Comparison of ENCODE assay signal across 8 cellular contexts in the genomic region with DNA sequence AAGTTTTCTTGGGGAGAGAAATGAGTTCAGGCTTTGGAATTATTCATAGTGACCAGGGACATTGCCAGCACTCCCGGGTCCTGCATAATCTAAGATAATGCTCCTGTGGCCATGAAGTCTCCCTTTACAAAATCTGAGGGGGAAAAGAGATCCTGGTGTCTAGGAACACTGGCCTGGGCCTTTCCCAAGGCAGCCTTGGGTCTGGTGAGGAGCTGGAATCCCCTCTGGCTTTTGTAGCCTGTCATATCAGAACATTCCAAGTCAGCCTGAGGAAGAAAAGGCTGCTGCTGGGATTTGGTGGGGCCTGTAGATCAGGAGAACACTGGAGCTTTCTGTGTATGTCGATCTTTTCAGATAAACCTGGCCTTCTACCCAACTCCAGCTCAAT. TPM values are rescaled to one million over a fixed set of nuclear protein-coding genes. Genes with fewer than 3 reads are reported as not detected.
DNase-seq lines count a peak whose midpoint lies in the region; TF ChIP-seq lines count a peak whose summit lies in the region.

No MANE protein-coding gene starts in this region.

- peaks cover 45% of the 10 kb centered on the region for H3F3A ChIP-seq in GM23248 (ENCODE audit: insufficient read depth)

- H3K4me1 ChIP-seq in GM23248 (ENCODE audit: insufficient read depth) (peaks cover 34% of the 10 kb centered on the region), skeletal muscle tissue (ENCODE audit: control insufficient read depth in 3 of 3, insufficient read depth in 3 of 3, low read length in 3 of 3) (peaks cover 44 to 45% (median 44%) of the 10 kb centered on the region in 3 donors)

- H3K79me2 ChIP-seq in GM23248 (ENCODE audit: insufficient read depth): peaks cover 28% of the 10 kb centered on the region

- peaks cover 8% of the 10 kb centered on the region; the same call in 1 of the 2 replicates for H4K20me1 ChIP-seq in GM23248 (ENCODE audit: insufficient read depth)

- H3K9ac ChIP-seq in GM23248 (peak overlapping the region; percentile 83), SK-N-MC (ENCODE audit: insufficient read length) (peak overlapping the region; percentile 86), skeletal muscle tissue (ENCODE audit: low read depth in 1 of 3, low read length in 3 of 3) (peak overlapping the region; percentile 46 to 99 (median 90))

- H3K27ac ChIP-seq in GM23248 (peak overlapping the region; percentile 91), SK-N-MC (peak overlapping the region; percentile 97), skeletal muscle tissue (ENCODE audit: low read depth, low read length) (peak overlapping the region; percentile 96)

- H3K4me3 ChIP-seq in GM23248 (peak overlapping the region; percentile 83), SK-N-MC (peak overlapping the region; percentile 75), fibroblast of villous mesenchyme (ENCODE audit: low read depth, low read length) (no peak overlapping the region), skeletal muscle tissue (ENCODE audit: low read length in 3 of 3) (peak overlapping the region in 2 of 3 donors; percentile 17 to 95)

- H2AFZ ChIP-seq in GM23248: peak overlapping the region; percentile 97

- H3K27me3 ChIP-seq in GM23248 (replicated peaks; ENCODE audit: insufficient read depth) (no peaks in the 10 kb centered on the region), skeletal muscle tissue (ENCODE audit: control insufficient read depth in 3 of 3, insufficient read depth in 3 of 3, low read length in 3 of 3) (no peaks in the 10 kb centered on the region)

- no peak for TF ChIP-seq CTCF in fibroblast of villous mesenchyme (IDR thresholded peaks at IDR 0.05; ENCODE audit: insufficient read depth, low read depth, low read length)

- in situ Hi-C loops in GM23248 (cut with MboI): loop anchor here (10.0 kb wide), 1 partner anchor 91 kb away; a partner anchor contains a TSS

- H3K36me3 ChIP-seq in GM23248 (ENCODE audit: low read depth): no peaks in the 10 kb centered on the region
- no peaks in the 10 kb centered on the region for H3K36me3 ChIP-seq in SK-N-MC (ENCODE audit: insufficient read depth, low read length)
- H3K36me3 ChIP-seq in skeletal muscle tissue (ENCODE audit: control insufficient read depth in 3 of 3, insufficient read depth in 3 of 3, low read length in 3 of 3): no peaks in the 10 kb centered on the region

- 3 to 8% methylated on average over 2 of the region's 2 CpGs for WGBS in GM23248 (ENCODE audit: low coverage in 1 of 2, low lambda C conversion rate in 2 of 2, missing lambda C conversion rate in 2 of 2), 2 experiments

- H3K9me2 ChIP-seq in GM23248 (ENCODE audit: insufficient read depth): no peaks in the 10 kb centered on the region

- peak; percentile 35 for DNase-seq in GM23248
- DNase-seq in SK-N-MC (ENCODE audit: low read depth, low spot score): no peak
- peak; percentile 74 for DNase-seq in fibroblast of villous mesenchyme (ENCODE audit: low read depth)
- no peak for DNase-seq in NCI-H524 (lab: John Stamatoyannopoulos, UW)
- DNase-seq in cortex of kidney (lab: John Stamatoyannopoulos, UW): no peak
- DNase-seq in D341Med (ENCODE audit: low spot score): no peak
- no peak for DNase-seq in activated CD8-positive, alpha-beta memory T cell treated with anti-CD3 and anti-CD28 coated beads, Interleukin-2, amount 50 U/mL, for 4 hours

- H3K9me3 ChIP-seq in GM23248 (ENCODE audit: low read depth) (no peaks in the 10 kb centered on the region), SK-N-MC (ENCODE audit: low read depth, low read length) (peaks cover 3% of the 10 kb centered on the region; the same call in 1 of the 2 replicates), skeletal muscle tissue (ENCODE audit: control insufficient read depth in 3 of 3, low read length in 3 of 3) (no peaks in the 10 kb centered on the region)

- H3K4me2 ChIP-seq in GM23248 (ENCODE audit: unreplicated experiment): peak overlapping the region; percentile 94

RNA-seq across cellular contexts. Expression of a gene that starts 1.6 kb away (rescaled TPM):
- 11.6 and 13.4 TPM in 2 replicates for total RNA-seq in GM23248 (2014; rRNA removed; shearing (Covaris generic))
- 8.2 and 9.4 TPM in 2 replicates for polyA plus RNA-seq in GM23248 (2016; fragmentation: Nextera tagmentation; extraction: Ambion mirVana)
- total RNA-seq in fibroblast of villous mesenchyme (24.8 and 31.1 TPM in 2 replicates), skeletal muscle tissue (18.8 TPM)

Comparison
In these comparisons a context has a peak if more than half of its experiments do, and no peak if none do; other contexts are left out.
1. DNase-seq: peak in GM23248 (single experiment) and fibroblast of villous mesenchyme (single experiment); none in SK-N-MC (single experiment), NCI-H524 (0 of 2), cortex of kidney (single experiment), D341Med (single experiment) and activated CD8-positive, alpha-beta memory T cell treated with anti-CD3 and anti-CD28 coated beads, Interleukin-2, amount 50 U/mL, for 4 hours (single experiment).
2. Peak in every context shown above with its lines, with median percentiles within 50 percentile points of each other: H3K27ac ChIP-seq and H3K9ac ChIP-seq.